8 cellular contexts compared by ENCODE assay signal in the genomic region with DNA sequence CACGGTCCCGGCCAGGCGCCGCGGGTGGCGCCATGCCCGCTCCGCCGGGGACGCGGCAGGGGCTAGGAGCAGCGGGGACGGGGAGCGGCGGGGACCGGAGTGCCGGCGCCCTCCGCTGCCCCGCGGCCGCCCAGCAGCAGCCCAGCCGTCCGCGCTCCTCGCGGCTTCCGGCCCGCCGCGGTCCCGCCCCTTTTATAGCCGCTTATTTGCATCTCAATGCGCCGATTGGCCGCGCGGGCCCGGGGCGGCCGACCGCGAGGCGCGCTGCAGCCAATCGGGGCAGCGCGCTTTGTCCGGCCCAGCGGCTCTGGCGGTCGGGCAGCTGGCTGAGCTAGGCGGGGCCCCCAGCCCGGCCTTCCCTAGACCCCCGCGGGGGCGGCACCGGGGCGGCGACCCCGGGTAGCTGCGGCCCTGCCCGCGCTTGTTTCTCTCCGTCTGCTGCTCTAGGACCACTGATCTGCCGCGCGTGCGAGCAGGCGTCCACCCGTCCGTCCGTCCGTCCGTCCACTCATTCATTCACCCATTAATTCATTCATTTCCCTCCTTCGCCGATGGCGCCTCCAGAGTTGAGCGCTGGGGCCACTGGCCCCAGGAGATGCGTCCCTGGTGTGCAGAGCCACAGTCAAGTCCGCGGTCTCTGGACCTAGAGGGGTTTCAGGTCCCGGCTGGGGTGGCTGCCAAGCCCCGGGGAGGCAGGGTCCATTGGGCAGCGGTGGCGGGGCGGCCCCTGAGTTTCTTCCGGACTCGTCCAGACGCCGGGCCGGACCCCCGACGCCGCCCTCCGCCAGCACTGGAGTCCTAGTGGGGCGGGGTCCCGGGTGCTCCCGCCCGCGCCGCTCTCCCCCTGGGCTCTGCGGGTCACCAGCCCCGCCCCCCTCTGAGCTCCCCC. TPM values are rescaled to one million over a fixed set of nuclear protein-coding genes. Genes with fewer than 3 reads are reported as not detected.
DNase-seq lines count a peak whose midpoint lies in the region; ATAC-seq and TF ChIP-seq lines count a peak whose summit lies in the region.

Gene HES6, minus strand, starts transcription at position 167 of the 889 bp plus-strand sequence. Its CDS starts 133 bp downstream, at position 34.

- no peaks in the 10 kb centered on the region for H3K9me2 ChIP-seq in PC-9 (ENCODE audit: insufficient read depth)

- H3K4me3 Mint-ChIP-seq in naive thymus-derived CD8-positive, alpha-beta T cell = peak within 1 kb of the TSS; percentile 81 to 96 (median 91)
- H3K4me3 Mint-ChIP-seq in stimulated activated effector memory CD8-positive, alpha-beta T cell treated with anti-CD3 and anti-CD28 coated beads, Interleukin-12 subunit alpha, Interleukin-12 subunit beta, amount 100 ng/mL, for 72 hours = peak within 1 kb of the TSS; percentile 77

- peak; percentile 88 for ATAC-seq in GM21576 (IDR thresholded peaks at IDR 0.05; ENCODE audit: unreplicated experiment)
- ATAC-seq in naive thymus-derived CD8-positive, alpha-beta T cell = peak; percentile 75 to 78
- ATAC-seq in stimulated activated effector memory CD8-positive, alpha-beta T cell treated with anti-CD3 and anti-CD28 coated beads, Interleukin-12 subunit alpha, Interleukin-12 subunit beta, amount 100 ng/mL, for 72 hours = peak; percentile 89

- H4K20me1 ChIP-seq in PC-9 (ENCODE audit: insufficient read depth) (no peaks in the 10 kb centered on the region), fibroblast of lung (ENCODE audit: control insufficient read depth, extremely low read depth, insufficient read depth, low read length) (no peaks in the 10 kb centered on the region)

- TF ChIP-seq CTCF in PC-9 (conservative IDR thresholded peaks at IDR 0.05) = no peak
- no peak for TF ChIP-seq CTCF in fibroblast of lung (conservative IDR thresholded peaks at IDR 0.05 in 1 of 2, IDR thresholded peaks at IDR 0.05 in 1 of 2; ENCODE audit: low read depth in 1 of 2, low read length in 2 of 2)

- H3K27me3 Mint-ChIP-seq in naive thymus-derived CD8-positive, alpha-beta T cell = peaks cover 11 to 33% (median 14%) of the 10 kb centered on the region in 5 donors

- peak within 1 kb of the TSS; percentile 87 for H2AFZ ChIP-seq in PC-9
- H2AFZ ChIP-seq in fibroblast of lung (ENCODE audit: low read length) = peak within 1 kb of the TSS; percentile 67

- peak; percentile 91 for DNase-seq in DMS153 (lab: John Stamatoyannopoulos, UW)
- DNase-seq in PC-9 = peak; percentile 82 to 94
- peak; percentile 80 to 85 for DNase-seq in activated T-cell treated with anti-CD3 and anti-CD28 coated beads, Interleukin-2, amount 50 U/mL, for 48 hours
- DNase-seq in fibroblast of lung (ENCODE audit: low read depth in 2 of 2) = peak; percentile 79 to 84
- DNase-seq in naive thymus-derived CD8-positive, alpha-beta T cell = peak; percentile 41 to 83 (median 67)
- peak; percentile 69 to 86 for DNase-seq in stimulated activated effector memory CD8-positive, alpha-beta T cell treated with anti-CD3 and anti-CD28 coated beads, Interleukin-12 subunit alpha, Interleukin-12 subunit beta, amount 100 ng/mL, for 72 hours (ENCODE audit: low spot score in 2 of 2)

- TF ChIP-seq EP300 in Ishikawa (IDR thresholded peaks at IDR 0.05; ENCODE audit: borderline replicate concordance) = no peak

- no peaks in the 10 kb centered on the region for H3K79me2 ChIP-seq in PC-9 (ENCODE audit: low read depth)
- no peaks in the 10 kb centered on the region for H3K79me2 ChIP-seq in fibroblast of lung (ENCODE audit: control insufficient read depth, insufficient read depth, low read length)

- CTCF ChIA-PET in PC-9 (lab: Charles Lee) = interaction anchor here (0.7 kb wide), 1 partner anchor 1757 kb away, joined by 4 read pairs; no protein-coding TSS in a partner anchor

- H3K4me3 ChIP-seq in PC-9 (peak within 1 kb of the TSS; percentile 63), fibroblast of lung (replicated peaks in 1 of 4; ENCODE audit: control extremely low read depth in 1 of 4, insufficient read depth in 1 of 4, low read depth in 3 of 4, low read length in 4 of 4) (peak within 1 kb of the TSS; percentile 10 to 60 (median 46))

- peaks cover 30% of the 10 kb centered on the region for H3K27me3 ChIP-seq in PC-9 (ENCODE audit: insufficient read depth, low read depth)
- peaks cover 28% of the 10 kb centered on the region for H3K27me3 ChIP-seq in fibroblast of lung (ENCODE audit: control insufficient read depth, insufficient read depth, low read length)

- BruUV-seq in PC-9 (replicated peaks; lab: Mats Ljungman, UMichigan) = no TSS peak

- H3K36me3 ChIP-seq in PC-9 (ENCODE audit: low read depth) (no peaks in the 10 kb centered on the region), fibroblast of lung (ENCODE audit: control insufficient read depth, insufficient read depth, low read length) (no peaks in the 10 kb centered on the region)

- H3K4me1 ChIP-seq in PC-9 (replicated peaks; ENCODE audit: insufficient read depth) = no peaks in the 10 kb centered on the region; the same call in 1 of the 2 replicates
- H3K4me1 ChIP-seq in fibroblast of lung (ENCODE audit: control insufficient read depth, extremely low read depth, insufficient read depth, low read length) = peaks cover 2% of the 10 kb centered on the region

- peak within 1 kb of the TSS; percentile 53 for H3K9ac ChIP-seq in fibroblast of lung (ENCODE audit: insufficient read depth, low read length)

- intact Hi-C loops in PC-9 (cut with micrococcal nuclease; ENCODE audit: unreplicated experiment) = loop anchor here (5.0 to 10.0 kb wide), 2 partner anchors 95 to 383 kb away; partner anchors contain the start of gene RAMP1

- no peak; the same call in 1 of the 2 replicates for TF ChIP-seq RAD21 in Ishikawa (IDR thresholded peaks at IDR 0.05; ENCODE audit: low read depth)

- H3F3A ChIP-seq in PC-9 (ENCODE audit: insufficient read depth, low read depth) = peaks cover 19% of the 10 kb centered on the region; the same call in 1 of the 2 replicates

- no peaks in the 10 kb centered on the region for H3K9me3 ChIP-seq in PC-9 (ENCODE audit: insufficient read depth, low read depth)
- H3K9me3 ChIP-seq in fibroblast of lung (ENCODE audit: control insufficient read depth, insufficient read depth, low read depth, low read length) = no peaks in the 10 kb centered on the region

- H3K27ac Mint-ChIP-seq in naive thymus-derived CD8-positive, alpha-beta T cell = peak within 1 kb of the TSS in 2 of 10 donors; percentile 58 to 80
- H3K27ac Mint-ChIP-seq in stimulated activated effector memory CD8-positive, alpha-beta T cell treated with anti-CD3 and anti-CD28 coated beads, Interleukin-12 subunit alpha, Interleukin-12 subunit beta, amount 100 ng/mL, for 72 hours = peak within 1 kb of the TSS; percentile 33

- peaks cover 7 to 13% (median 11%) of the 10 kb centered on the region in 4 donors for H3K4me1 Mint-ChIP-seq in naive thymus-derived CD8-positive, alpha-beta T cell
- H3K4me1 Mint-ChIP-seq in stimulated activated effector memory CD8-positive, alpha-beta T cell treated with anti-CD3 and anti-CD28 coated beads, Interleukin-12 subunit alpha, Interleukin-12 subunit beta, amount 100 ng/mL, for 72 hours = peaks cover 6% of the 10 kb centered on the region

- H3K4me2 ChIP-seq in PC-9 (peak within 1 kb of the TSS; percentile 82), fibroblast of lung (ENCODE audit: extremely low read depth, insufficient read depth, low read length) (peak within 1 kb of the TSS; percentile 68)

- H3K36me3 Mint-ChIP-seq in naive thymus-derived CD8-positive, alpha-beta T cell = peaks cover 0 to 6% (median 0%) of the 10 kb centered on the region in 3 donors
- peaks cover 13% of the 10 kb centered on the region for H3K36me3 Mint-ChIP-seq in stimulated activated effector memory CD8-positive, alpha-beta T cell treated with anti-CD3 and anti-CD28 coated beads, Interleukin-12 subunit alpha, Interleukin-12 subunit beta, amount 100 ng/mL, for 72 hours

- no peaks in the 10 kb centered on the region for H3K9me3 Mint-ChIP-seq in naive thymus-derived CD8-positive, alpha-beta T cell
- no peaks in the 10 kb centered on the region for H3K9me3 Mint-ChIP-seq in stimulated activated effector memory CD8-positive, alpha-beta T cell treated with anti-CD3 and anti-CD28 coated beads, Interleukin-12 subunit alpha, Interleukin-12 subunit beta, amount 100 ng/mL, for 72 hours

- H3K27ac ChIP-seq in PC-9 (no peak within 1 kb of the TSS), fibroblast of lung (ENCODE audit: insufficient read depth, low read length) (no peak within 1 kb of the TSS)

- POLR2A ChIA-PET in PC-9 (lab: Charles Lee; ENCODE audit: unreplicated experiment) = interaction anchor here (0.5 to 0.8 kb wide), 5 partner anchors 101 to 201 kb away, joined by 3 to 6 read pairs (median 4); no protein-coding TSS in a partner anchor
- POLR2A ChIA-PET in naive thymus-derived CD8-positive, alpha-beta T cell (lab: Charles Lee) = interaction anchor here (0.5 to 2.3 kb wide), 5 partner anchors 36 to 302 kb away, joined by 3 to 7 read pairs (median 3); no protein-coding TSS in a partner anchor

TF ChIP-seq in Ishikawa, 13 proteins besides CTCF, POLR2A, EP300 and RAD21 (continues in another document):
- TF ChIP-seq NFIC (IDR thresholded peaks at IDR 0.05) = no peak; the same call in 1 of the 2 replicates
- TF ChIP-seq TCF12 (IDR thresholded peaks at IDR 0.05; ENCODE audit: low read depth) = no peak
- TF ChIP-seq EGR1 (IDR thresholded peaks at IDR 0.05) = peak; percentile 42; the same call in 1 of the 2 replicates
- TF ChIP-seq FOXM1 (IDR thresholded peaks at IDR 0.05; ENCODE audit: borderline replicate concordance, low read depth) = no peak
- TF ChIP-seq TEAD4 (IDR thresholded peaks at IDR 0.05) = no peak
- no peak for TF ChIP-seq CEBPB (IDR thresholded peaks at IDR 0.05)
- TF ChIP-seq YY1 (IDR thresholded peaks at IDR 0.05; ENCODE audit: low read depth) = peak; percentile 62; the same call in 1 of the 2 replicates
- peak; percentile 61 for TF ChIP-seq TAF1 (IDR thresholded peaks at IDR 0.05; ENCODE audit: low read depth)
- 0 out of 2 replicates have a peak, but pooled peaks have one; percentile 45 for TF ChIP-seq MAX (IDR thresholded peaks at IDR 0.05)
- peak; percentile 99 for TF ChIP-seq ZBTB7A (IDR thresholded peaks at IDR 0.05; ENCODE audit: low read depth)

RNA-seq across cellular contexts. Expression of gene HES6, which starts in this region (rescaled TPM):
- total RNA-seq in PC-9 (2021) (8.4 and 14.3 TPM in 2 replicates), fibroblast of lung (3.6 and 4.1 TPM in 2 replicates)
- polyA plus RNA-seq in fibroblast of lung = 0.82 and 0.91 TPM in 2 replicates
- 1.9 TPM in 2 replicates for polyA plus RNA-seq in fibroblast of lung (2012)
- 0.63 TPM in 1 of 2 replicates, not detected in the other for polyA minus RNA-seq in fibroblast of lung (ENCODE audit: low replicate concordance)
- total RNA-seq in naive thymus-derived CD8-positive, alpha-beta T cell = 1 to 10 TPM; 1.7 to 2.0 TPM
- 1 to 10 TPM in 1 of 3 donors, under 1 TPM in 1, not detected in 1; 0.33 to 2.0 TPM for polyA plus RNA-seq in naive thymus-derived CD8-positive, alpha-beta T cell
